Comparison of ENCODE assay signal across 8 cellular contexts in the genomic region with DNA sequence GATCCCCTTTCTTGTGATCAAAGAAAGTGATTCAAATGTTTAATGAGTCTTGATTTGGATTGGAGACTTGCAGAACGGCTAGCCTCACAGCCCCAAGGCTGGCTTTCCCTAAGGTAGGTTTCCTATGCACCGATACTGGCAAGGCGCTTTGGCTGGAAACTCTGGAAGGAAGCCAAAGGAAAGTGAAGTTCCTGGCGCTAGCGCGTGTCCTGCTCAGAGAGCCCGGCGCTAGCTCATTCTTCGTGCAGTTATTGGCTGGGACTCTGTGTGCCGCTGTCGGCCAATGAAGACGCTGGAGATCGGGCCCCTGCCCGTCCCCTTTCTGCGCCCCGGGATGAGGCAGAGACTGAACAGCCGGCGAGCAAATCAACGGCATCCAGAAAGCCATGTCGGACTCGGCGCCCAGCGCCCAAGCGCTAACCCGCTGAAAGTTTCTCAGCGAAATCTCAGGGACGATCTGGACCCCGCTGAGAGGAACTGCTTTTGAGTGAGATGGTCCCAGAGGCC. TPM values are rescaled to one million over a fixed set of nuclear protein-coding genes. Genes with fewer than 3 reads are reported as not detected.
DNase-seq lines count a peak whose midpoint lies in the region; ATAC-seq and TF ChIP-seq lines count a peak whose summit lies in the region.

PCDHGC3 (plus strand) TSS at position 342 of the 507 bp plus-strand sequence; CDS start at position 493, 151 bp downstream.

- ATAC-seq in HG02798 (IDR thresholded peaks at IDR 0.05; ENCODE audit: poor library complexity, unreplicated experiment), result peak; percentile 99

- peak; percentile 32 for TF ChIP-seq CTCF in kidney epithelial cell (IDR thresholded peaks at IDR 0.05; ENCODE audit: insufficient read depth, low read length, poor library complexity, severe bottlenecking)
- TF ChIP-seq CTCF in spleen (IDR thresholded peaks at IDR 0.05 in 8 of 11, conservative IDR thresholded peaks at IDR 0.05 in 3 of 11), result peak in 7 of 11 experiments; percentile 34 to 53 (median 40)

- intact Hi-C loops in spleen (cut with DNase I; ENCODE audit: low total_unique reads), result no loop called here

- H3K27me3 ChIP-seq in kidney epithelial cell (ENCODE audit: control insufficient read depth, insufficient read depth, low read length) (peaks cover 9% of the 10 kb centered on the region), spleen (replicated peaks in 1 of 7) (peaks cover 0 to 48% (median 14%) of the 10 kb centered on the region in 7 donors)

- TF ChIP-seq POLR2A in spleen (IDR thresholded peaks at IDR 0.05), result peak in 1 of 3 donors; percentile 26

- DNase-seq in activated T-cell treated with anti-CD3 and anti-CD28 coated beads for 24 hours (ENCODE audit: low read depth) (peak; percentile 51), activated T-cell treated with anti-CD3 and anti-CD28 coated beads for 4 hours (no peak), NCI-H1436 (lab: John Stamatoyannopoulos, UW) (peak; percentile 76), T1000 (lab: John Stamatoyannopoulos, UW) (peak; percentile 64), kidney epithelial cell (ENCODE audit: low read depth) (peak; percentile 78), spleen (peak; percentile 88)

- H3K36me3 ChIP-seq in kidney epithelial cell (ENCODE audit: control insufficient read depth, insufficient read depth, low read length) (no peaks in the 10 kb centered on the region), spleen (no peaks in the 10 kb centered on the region)

- WGBS in spleen, 5 donors, result 0 to 3% (median 1%) methylated on average over 15 to 28 of the region's 28 CpGs

- H3K4me1 ChIP-seq in spleen, result peaks cover 0 to 55% (median 35%) of the 10 kb centered on the region in 6 donors

- H3K4me3 ChIP-seq in kidney epithelial cell (ENCODE audit: low read depth, low read length) (peak within 1 kb of the TSS; percentile 50), spleen (peak within 1 kb of the TSS; percentile 31 to 69 (median 52))

- H3K9me3 ChIP-seq in spleen, result no peaks in the 10 kb centered on the region

- H3K27ac ChIP-seq in cingulate gyrus (ENCODE audit: low read depth, low read length), result peak within 1 kb of the TSS; percentile 72
- H3K27ac ChIP-seq in spleen, result peak within 1 kb of the TSS; percentile 22 to 85 (median 76)

RNA-seq across cellular contexts. Expression of gene PCDHGC3, which starts in this region (rescaled TPM):
- total RNA-seq in kidney epithelial cell, result 41.9 and 47.3 TPM in 2 replicates
- total RNA-seq in spleen, result 10 to 100 TPM; 10.7 to 26.7 (median 22.5) TPM
- 10 to 100 TPM in 2 of 3 donors, 1 to 10 TPM in 1; 7.0 to 12.7 (median 10.3) TPM for polyA plus RNA-seq in spleen
